In the genomic region with DNA sequence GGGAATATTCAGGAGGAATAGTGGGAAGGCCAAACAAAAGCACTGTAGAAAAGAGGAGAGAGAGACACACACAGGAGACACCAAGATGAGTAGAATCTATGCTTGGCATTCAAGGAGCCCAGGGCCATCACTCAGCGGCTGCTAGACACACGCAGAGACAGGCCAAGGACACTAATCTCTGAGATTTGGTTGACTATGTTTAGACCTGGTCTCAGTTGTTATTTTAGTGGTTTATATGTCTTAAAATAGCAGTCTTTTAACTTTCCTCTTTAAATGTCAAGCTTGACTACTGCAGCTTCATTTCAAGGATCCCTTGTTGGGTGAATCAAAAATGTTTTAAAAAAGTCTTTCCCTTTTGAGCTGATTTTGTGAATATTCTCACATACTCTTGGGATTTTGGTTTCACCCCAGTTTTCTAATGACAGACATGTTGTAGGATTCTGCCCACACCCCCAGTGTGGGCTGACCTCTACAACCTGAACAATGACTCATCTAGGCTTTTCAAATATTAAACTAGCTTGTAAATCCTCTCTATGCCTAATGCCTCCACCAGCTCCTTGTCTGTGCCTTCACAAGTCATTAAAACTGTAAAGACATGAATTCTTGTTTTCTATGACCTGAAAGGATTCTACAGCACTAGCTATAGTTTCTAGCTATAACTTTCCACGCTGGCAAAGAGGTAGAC, we compare ENCODE assay signal across 16 cellular contexts.
DNase-seq lines count a peak whose midpoint lies in the region; ATAC-seq, FAIRE-seq and TF ChIP-seq lines count a peak whose summit lies in the region.
"Had no signal": no experiment of that assay in that cellular context is flagged by ENCODE, and none has a peak within 500 bp of the region (broad histone marks: within the 10 kb centered on the region; RNA-seq: fewer than 3 reads in every experiment).

No MANE protein-coding gene starts in this region.

- RAD21 ChIA-PET in GM12878 (lab: Charles Lee; ENCODE audit: unreplicated experiment): no interaction called here

- H3K4me2 ChIP-seq in A549 (peak overlapping the region; percentile 78), GM12878 (ENCODE audit: control insufficient read depth, insufficient read depth) (no peak overlapping the region)

- SMC1A ChIA-PET in GM12878 (lab: Charles Lee; ENCODE audit: uncharacterized antibody, unreplicated experiment): interaction anchor here (0.8 kb wide), 1 partner anchor 9 kb away, joined by 3 read pairs; no protein-coding TSS in a partner anchor

- H3K4me1 ChIP-seq in A549 (peaks cover 41% of the 10 kb centered on the region), GM12878 (ENCODE audit: control insufficient read depth, insufficient read depth, low read length) (no peaks in the 10 kb centered on the region)
- H3K4me1 ChIP-seq: pancreas had no signal

- no peaks in the 10 kb centered on the region for H4K20me1 ChIP-seq in GM12878 (ENCODE audit: control insufficient read depth, insufficient read depth)

- H3K4me3 ChIP-seq in A549 (no peak overlapping the region), GM12878 (no peak overlapping the region), kidney epithelial cell (ENCODE audit: low read depth, low read length) (no peak overlapping the region), coronary artery (no peak overlapping the region)
- H3K4me3 ChIP-seq: pancreas, SK-N-MC had no signal

- H3K27ac ChIP-seq in A549: peak overlapping the region; percentile 78 to 84
- no peak overlapping the region for H3K27ac ChIP-seq in GM12878 (ENCODE audit: control insufficient read depth, insufficient read depth)
- no peak overlapping the region for H3K27ac ChIP-seq in coronary artery
- H3K27ac ChIP-seq: pancreas, SK-N-MC had no signal

- DNase-seq in A549 (ENCODE audit: low read depth in 1 of 2, low spot score in 1 of 2) (peak; percentile 18 to 45), GM12878 (ENCODE audit: low read depth, low spot score) (no peak), kidney epithelial cell (ENCODE audit: low read depth) (peak; percentile 32), DMS 273 (lab: John Stamatoyannopoulos, UW; ENCODE audit: unreplicated experiment) (no peak), coronary artery (ENCODE audit: low spot score) (no peak), NCI-H2029 (lab: John Stamatoyannopoulos, UW) (no peak)
- DNase-seq: activated CD8-positive, alpha-beta memory T cell treated with anti-CD3 and anti-CD28 coated beads for 24 hours; activated naive CD4-positive, alpha-beta T cell treated with anti-CD3 and anti-CD28 coated beads, Interleukin-2, amount 50 U/mL, for 16 hours; DMS 273 treated with DMSO at 0.1 percent for 48 hours; Kasumi-1; NCI-H82; pancreas; stimulated activated CD4-positive, alpha-beta T cell treated with anti-CD3 and anti-CD28 coated beads, Interleukin-2, amount 100 ng/mL, for 24 hours had no signal

- TF ChIP-seq EP300 in A549 (IDR thresholded peaks at IDR 0.05) (no peak), GM12878 (IDR thresholded peaks at IDR 0.05; ENCODE audit: borderline replicate concordance in 1 of 2, control insufficient read depth in 1 of 2, low read depth in 2 of 2, low read length in 2 of 2) (no peak)

- TF ChIP-seq RAD21 in A549 (conservative IDR thresholded peaks at IDR 0.05 in 1 of 2, IDR thresholded peaks at IDR 0.05 in 1 of 2): no peak
- TF ChIP-seq RAD21 in GM12878 (IDR thresholded peaks at IDR 0.05; ENCODE audit: insufficient read depth, low read depth, low read length): no peak

- TF ChIP-seq POLR2A in A549 (IDR thresholded peaks at IDR 0.05; ENCODE audit: low read length): no peak
- TF ChIP-seq POLR2A in GM12878 (IDR thresholded peaks at IDR 0.05; ENCODE audit: low read depth, low read length): no peak

- BruUV-seq in GM12878 (replicated peaks; lab: Mats Ljungman, UMichigan): no TSS peak

- no peaks in the 10 kb centered on the region for H3K79me2 ChIP-seq in GM12878 (ENCODE audit: control insufficient read depth, insufficient read depth, low read length)

- no peak overlapping the region for H2AFZ ChIP-seq in GM12878 (ENCODE audit: control insufficient read depth, low read depth, low read length)

- POLR2A ChIA-PET in A549 (lab: Yijun Ruan, JAX): interaction anchor here (1.1 to 3.8 kb wide), 3 partner anchors 66 to 476 kb away, joined by 3 to 12 read pairs (median 6); a partner anchor contains a TSS
- POLR2A ChIA-PET in GM12878 (lab: Charles Lee): no interaction called here

- no peak for TF ChIP-seq CTCF in A549 (IDR thresholded peaks at IDR 0.05)
- no peak for TF ChIP-seq CTCF in GM12878 (IDR thresholded peaks at IDR 0.05 in 2 of 3, conservative IDR thresholded peaks at IDR 0.05 in 1 of 3; ENCODE audit: control insufficient read depth in 2 of 3, extremely low read depth in 1 of 3, insufficient read depth in 1 of 3, low read depth in 3 of 3, low read length in 3 of 3)
- no peak for TF ChIP-seq CTCF in kidney epithelial cell (IDR thresholded peaks at IDR 0.05; ENCODE audit: insufficient read depth, low read length, poor library complexity, severe bottlenecking)
- TF ChIP-seq CTCF in coronary artery (IDR thresholded peaks at IDR 0.05): no peak

- no peak for FAIRE-seq in A549 (lab: Jason Lieb, UNC)
- no peak for FAIRE-seq in GM12878 (lab: Jason Lieb, UNC)
- FAIRE-seq: pancreas had no signal

- intact Hi-C loops in GM12878 (cut with micrococcal nuclease; ENCODE audit: unreplicated experiment): no loop called here

- CTCF ChIA-PET in A549 (lab: Yijun Ruan, JAX): interaction anchor here (2.6 kb wide), 1 partner anchor 37 kb away, joined by 14 read pairs; no protein-coding TSS in a partner anchor
- CTCF ChIA-PET in GM12878 (lab: Yijun Ruan, JAX): no interaction called here

- peak; percentile 72 to 80; a peak in 5 of 6 replicates for ATAC-seq in A549
- ATAC-seq in HG02759 (IDR thresholded peaks at IDR 0.05; ENCODE audit: unreplicated experiment): peak; percentile 75
- ATAC-seq in GM12878: no peak
- ATAC-seq in HG02678 (IDR thresholded peaks at IDR 0.05; ENCODE audit: unreplicated experiment): no peak

- H3K9me3 ChIP-seq in A549: peaks cover 11% of the 10 kb centered on the region; the same call in 1 of the 3 replicates
- H3K9me3 ChIP-seq in GM12878 (replicated peaks; ENCODE audit: control insufficient read depth, insufficient read depth, low read length): peaks cover 2% of the 10 kb centered on the region
- H3K9me3 ChIP-seq: pancreas had no signal

- H3K27me3 ChIP-seq in GM12878 (replicated peaks in 1 of 2; ENCODE audit: control insufficient read depth in 2 of 2, insufficient read depth in 2 of 2, low read length in 1 of 2): no peaks in the 10 kb centered on the region
- H3K27me3 ChIP-seq in kidney epithelial cell (ENCODE audit: control insufficient read depth, insufficient read depth, low read length): no peaks in the 10 kb centered on the region
- H3K27me3 ChIP-seq: pancreas had no signal

- WGBS in A549 (ENCODE audit: missing lambda C conversion rate): 36% methylated on average over 3 of the region's 3 CpGs
- 27% methylated on average over 3 of the region's 3 CpGs for WGBS in GM12878 (ENCODE audit: insufficient coverage, insufficient replicate concordance, low lambda C conversion rate, missing lambda C conversion rate)

- in situ Hi-C loops in GM12878 (cut with MboI): no loop called here

- H3K9ac ChIP-seq in GM12878 (ENCODE audit: control insufficient read depth, insufficient read depth, low read length): no peak overlapping the region

- H3K36me3 ChIP-seq in GM12878 (ENCODE audit: control insufficient read depth in 2 of 2, insufficient read depth in 2 of 2, low read length in 1 of 2): no peaks in the 10 kb centered on the region
- no peaks in the 10 kb centered on the region for H3K36me3 ChIP-seq in kidney epithelial cell (ENCODE audit: control insufficient read depth, insufficient read depth, low read length)
- H3K36me3 ChIP-seq: pancreas had no signal

TF ChIP-seq in A549, 52 proteins besides CTCF, POLR2A, EP300 and RAD21:
- no peak for TF ChIP-seq TFCP2L1 (CRISPR knock-in tag; IDR thresholded peaks at IDR 0.05)
- peak; percentile 40; the same call in 1 of the 2 replicates for TF ChIP-seq FOSL2 (IDR thresholded peaks at IDR 0.05)
- peak; percentile 48; the same call in 1 of the 2 replicates for TF ChIP-seq FOSL2 (CRISPR knock-in tag; IDR thresholded peaks at IDR 0.05)
TF ChIP-seq in A549: peak in this region for 1.

TF ChIP-seq in GM12878, 131 proteins besides CTCF, POLR2A, EP300 and RAD21 (continues in another document):
- TF ChIP-seq, protein P1, sequence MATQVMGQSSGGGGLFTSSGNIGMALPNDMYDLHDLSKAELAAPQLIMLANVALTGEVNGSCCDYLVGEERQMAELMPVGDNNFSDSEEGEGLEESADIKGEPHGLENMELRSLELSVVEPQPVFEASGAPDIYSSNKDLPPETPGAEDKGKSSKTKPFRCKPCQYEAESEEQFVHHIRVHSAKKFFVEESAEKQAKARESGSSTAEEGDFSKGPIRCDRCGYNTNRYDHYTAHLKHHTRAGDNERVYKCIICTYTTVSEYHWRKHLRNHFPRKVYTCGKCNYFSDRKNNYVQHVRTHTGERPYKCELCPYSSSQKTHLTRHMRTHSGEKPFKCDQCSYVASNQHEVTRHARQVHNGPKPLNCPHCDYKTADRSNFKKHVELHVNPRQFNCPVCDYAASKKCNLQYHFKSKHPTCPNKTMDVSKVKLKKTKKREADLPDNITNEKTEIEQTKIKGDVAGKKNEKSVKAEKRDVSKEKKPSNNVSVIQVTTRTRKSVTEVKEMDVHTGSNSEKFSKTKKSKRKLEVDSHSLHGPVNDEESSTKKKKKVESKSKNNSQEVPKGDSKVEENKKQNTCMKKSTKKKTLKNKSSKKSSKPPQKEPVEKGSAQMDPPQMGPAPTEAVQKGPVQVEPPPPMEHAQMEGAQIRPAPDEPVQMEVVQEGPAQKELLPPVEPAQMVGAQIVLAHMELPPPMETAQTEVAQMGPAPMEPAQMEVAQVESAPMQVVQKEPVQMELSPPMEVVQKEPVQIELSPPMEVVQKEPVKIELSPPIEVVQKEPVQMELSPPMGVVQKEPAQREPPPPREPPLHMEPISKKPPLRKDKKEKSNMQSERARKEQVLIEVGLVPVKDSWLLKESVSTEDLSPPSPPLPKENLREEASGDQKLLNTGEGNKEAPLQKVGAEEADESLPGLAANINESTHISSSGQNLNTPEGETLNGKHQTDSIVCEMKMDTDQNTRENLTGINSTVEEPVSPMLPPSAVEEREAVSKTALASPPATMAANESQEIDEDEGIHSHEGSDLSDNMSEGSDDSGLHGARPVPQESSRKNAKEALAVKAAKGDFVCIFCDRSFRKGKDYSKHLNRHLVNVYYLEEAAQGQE (IDR thresholded peaks at IDR 0.05; ENCODE audit: low read depth, low read length): no peak

Comparison
In these comparisons a context has a peak if more than half of its experiments do, and no peak if none do; other contexts are left out.
1. ATAC-seq: peak in A549 (2 of 2) and HG02759 (single experiment); none in GM12878 (single experiment) and HG02678 (single experiment).
2. DNase-seq: peak in A549 (2 of 2) and kidney epithelial cell (single experiment); none in GM12878 (single experiment), DMS 273 (single experiment), coronary artery (single experiment) and NCI-H2029 (single experiment).
3. H3K27ac ChIP-seq: peak in A549 (2 of 2); none in GM12878 (single experiment) and coronary artery (0 of 2).